In genomic region chr20:46588532-46589509, GRCh38 we compare ENCODE assay signal across 1 cellular context.
TF ChIP-seq lines count a peak whose summit lies in the region.

No MANE protein-coding gene starts in this region.

TF ChIP-seq in GM12878, 131 proteins besides CTCF, POLR2A, EP300 and RAD21 (continued from another document):
- no peak for TF ChIP-seq MYC (IDR thresholded peaks at IDR 0.05; ENCODE audit: insufficient read depth, insufficient read length, insufficient replicate concordance, low read length, severe bottlenecking)
- no peak for TF ChIP-seq RELA (IDR thresholded peaks at IDR 0.05; ENCODE audit: borderline replicate concordance, partially characterized antibody)
- TF ChIP-seq SMAD1 (IDR thresholded peaks at IDR 0.05; ENCODE audit: low read depth, partially characterized antibody), result no peak
- TF ChIP-seq RUNX3 (IDR thresholded peaks at IDR 0.05; ENCODE audit: low read length), result peak; percentile 26
- TF ChIP-seq RCOR1 (conservative IDR thresholded peaks at IDR 0.05; ENCODE audit: low read depth, low read length), result no peak
- no peak for TF ChIP-seq FOXK2 (IDR thresholded peaks at IDR 0.05)
- no peak for TF ChIP-seq CUX1 (IDR thresholded peaks at IDR 0.05; ENCODE audit: insufficient replicate concordance, low read depth, low read length)
- TF ChIP-seq CBX3 (IDR thresholded peaks at IDR 0.05; ENCODE audit: borderline replicate concordance, low read depth), result no peak
- TF ChIP-seq RBBP5 (conservative IDR thresholded peaks at IDR 0.05), result no peak
- no peak for TF ChIP-seq ZBTB40 (IDR thresholded peaks at IDR 0.05; ENCODE audit: borderline replicate concordance)
- no peak for TF ChIP-seq EGR1 (IDR thresholded peaks at IDR 0.05; ENCODE audit: borderline replicate concordance in 1 of 2, low read depth in 2 of 2, low read length in 2 of 2)
- no peak for TF ChIP-seq MEF2B (IDR thresholded peaks at IDR 0.05; ENCODE audit: partially characterized antibody, poor library complexity, severe bottlenecking)
- no peak for TF ChIP-seq CBX5 (IDR thresholded peaks at IDR 0.05; ENCODE audit: low read depth)
- TF ChIP-seq ZNF622 (IDR thresholded peaks at IDR 0.05), result no peak
- TF ChIP-seq ZNF687 (IDR thresholded peaks at IDR 0.05), result 0 out of 2 replicates have a peak, but pooled peaks have one; percentile 5
- TF ChIP-seq TCF12 (IDR thresholded peaks at IDR 0.05; ENCODE audit: low read depth, low read length), result no peak
- no peak for TF ChIP-seq ZBTB11 (CRISPR knock-in tag; IDR thresholded peaks at IDR 0.05)
- no peak for TF ChIP-seq PAX8 (IDR thresholded peaks at IDR 0.05)
- no peak for TF ChIP-seq TCF3 (IDR thresholded peaks at IDR 0.05; ENCODE audit: borderline replicate concordance, insufficient read depth, low read depth, low read length)
- no peak for TF ChIP-seq HCFC1 (IDR thresholded peaks at IDR 0.05; ENCODE audit: low read length)
- TF ChIP-seq KAT2A (conservative IDR thresholded peaks at IDR 0.05; ENCODE audit: control insufficient read depth, low read depth, low read length), result no peak
